Comparison of ENCODE assay signal across 23 cellular contexts in genomic region chr1:160806109-160806665, GRCh38. TPM values are rescaled to one million over a fixed set of nuclear protein-coding genes. Genes with fewer than 3 reads are reported as not detected.
DNase-seq lines count a peak whose midpoint lies in the region; ATAC-seq and FAIRE-seq lines count a peak whose summit lies in the region.
"Had no signal": no experiment of that assay in that cellular context is flagged by ENCODE, and none has a peak within 500 bp of the region (broad histone marks: within the 10 kb centered on the region; RNA-seq: fewer than 3 reads in every experiment).

No MANE protein-coding gene starts in this region.

- H3K36me3 Mint-ChIP-seq in activated CD4-positive, alpha-beta memory T cell treated with anti-CD3 and anti-CD28 coated beads for 36 hours = peaks cover 28% of the 10 kb centered on the region
- H3K36me3 Mint-ChIP-seq in activated CD4-positive, alpha-beta memory T cell treated with anti-CD3 and anti-CD28 coated beads, Interleukin-2, amount 10 ng/mL, durations not matched to agents 7 days and 5 days (ENCODE audit: low read depth) = peaks cover 69% of the 10 kb centered on the region
- H3K36me3 Mint-ChIP-seq in natural killer cell treated with Interleukin-12 subunit alpha and Interleukin-12 subunit beta and Interleukin-15 and Interleukin-18, amount 100 ng/mL, for 72 hours = peaks cover 25% of the 10 kb centered on the region

- POLR2A ChIA-PET in activated CD4-positive, alpha-beta memory T cell treated with anti-CD3 and anti-CD28 coated beads for 36 hours (lab: Charles Lee) = no interaction called here
- POLR2A ChIA-PET in activated CD4-positive, alpha-beta memory T cell treated with anti-CD3 and anti-CD28 coated beads, Interleukin-2, amount 10 ng/mL, durations not matched to agents 7 days and 5 days (lab: Charles Lee) = interaction anchor here (1.6 kb wide), 1 partner anchor 10 kb away, joined by 6 read pairs; the partner anchor contains the start of gene LY9

- peak in 1 of 2 donors; percentile 79 for ATAC-seq in natural killer cell treated with Interleukin-12 subunit alpha and Interleukin-12 subunit beta and Interleukin-15 and Interleukin-18, amount 100 ng/mL, for 72 hours
- ATAC-seq: body of pancreas, HCT116, left lung had no signal

- CTCF ChIA-PET in activated CD4-positive, alpha-beta memory T cell treated with anti-CD3 and anti-CD28 coated beads for 36 hours (lab: Charles Lee) = interaction anchor here (1.0 to 6.2 kb wide), 10 partner anchors 8 to 149 kb away, joined by 3 to 46 read pairs (median 6); partner anchors contain the start of genes CD244, ITLN2 and LY9
- CTCF ChIA-PET in activated CD4-positive, alpha-beta memory T cell treated with anti-CD3 and anti-CD28 coated beads, Interleukin-2, amount 10 ng/mL, durations not matched to agents 7 days and 5 days (lab: Charles Lee) = interaction anchor here (0.7 to 2.7 kb wide), 4 partner anchors 8 to 145 kb away, joined by 3 to 10 read pairs (median 4); no protein-coding TSS in a partner anchor

- peaks cover 19% of the 10 kb centered on the region for H3K9me3 Mint-ChIP-seq in activated CD4-positive, alpha-beta memory T cell treated with anti-CD3 and anti-CD28 coated beads for 36 hours
- H3K9me3 Mint-ChIP-seq in activated CD4-positive, alpha-beta memory T cell treated with anti-CD3 and anti-CD28 coated beads, Interleukin-2, amount 10 ng/mL, durations not matched to agents 7 days and 5 days = peaks cover 20% of the 10 kb centered on the region
- peaks cover 9% of the 10 kb centered on the region for H3K9me3 Mint-ChIP-seq in natural killer cell treated with Interleukin-12 subunit alpha and Interleukin-12 subunit beta and Interleukin-15 and Interleukin-18, amount 100 ng/mL, for 72 hours

- peaks cover 72% of the 10 kb centered on the region for H3K4me1 Mint-ChIP-seq in activated CD4-positive, alpha-beta memory T cell treated with anti-CD3 and anti-CD28 coated beads for 36 hours (ENCODE audit: low read depth)
- H3K4me1 Mint-ChIP-seq in activated CD4-positive, alpha-beta memory T cell treated with anti-CD3 and anti-CD28 coated beads, Interleukin-2, amount 10 ng/mL, durations not matched to agents 7 days and 5 days = peaks cover 27% of the 10 kb centered on the region
- H3K4me1 Mint-ChIP-seq in natural killer cell treated with Interleukin-12 subunit alpha and Interleukin-12 subunit beta and Interleukin-15 and Interleukin-18, amount 100 ng/mL, for 72 hours (ENCODE audit: low read depth in 2 of 2) = peaks cover 37 to 42% of the 10 kb centered on the region in 2 donors

- H3K27ac Mint-ChIP-seq in activated CD4-positive, alpha-beta memory T cell treated with anti-CD3 and anti-CD28 coated beads for 36 hours = peak overlapping the region; percentile 70
- no peak overlapping the region for H3K27ac Mint-ChIP-seq in activated CD4-positive, alpha-beta memory T cell treated with anti-CD3 and anti-CD28 coated beads, Interleukin-2, amount 10 ng/mL, durations not matched to agents 7 days and 5 days
- peak overlapping the region in 1 of 2 donors; percentile 14 for H3K27ac Mint-ChIP-seq in natural killer cell treated with Interleukin-12 subunit alpha and Interleukin-12 subunit beta and Interleukin-15 and Interleukin-18, amount 100 ng/mL, for 72 hours
- H3K27ac Mint-ChIP-seq: dendritic cell treated with granulocyte-macrophage colony-stimulating factor and Interleukin-4, amounts not matched to agents 40 ng/mL and 50 ng/mL, for 4 days had no signal

- FAIRE-seq in GM19239 (lab: Jason Lieb, UNC) (peak; percentile 28), TTC549 (lab: Jason Lieb, UNC) (peak; percentile 51)
- FAIRE-seq: A204.1 had no signal

- H3K4me3 Mint-ChIP-seq in activated CD4-positive, alpha-beta memory T cell treated with anti-CD3 and anti-CD28 coated beads for 36 hours = no peak overlapping the region
- no peak overlapping the region for H3K4me3 Mint-ChIP-seq in activated CD4-positive, alpha-beta memory T cell treated with anti-CD3 and anti-CD28 coated beads, Interleukin-2, amount 10 ng/mL, durations not matched to agents 7 days and 5 days
- peak overlapping the region; percentile 7 for H3K4me3 Mint-ChIP-seq in natural killer cell treated with Interleukin-12 subunit alpha and Interleukin-12 subunit beta and Interleukin-15 and Interleukin-18, amount 100 ng/mL, for 72 hours
- H3K4me3 Mint-ChIP-seq: dendritic cell treated with granulocyte-macrophage colony-stimulating factor and Interleukin-4, amounts not matched to agents 40 ng/mL and 50 ng/mL, for 4 days had no signal

- intact Hi-C loops in activated CD4-positive, alpha-beta memory T cell treated with anti-CD3 and anti-CD28 coated beads for 36 hours (cut with micrococcal nuclease) = loop anchor here (1.0 kb wide), 1 partner anchor 10 kb away; the partner anchor contains the start of gene LY9

- DNase-seq in activated CD4-positive, alpha-beta memory T cell treated with anti-CD3 and anti-CD28 coated beads for 36 hours = no peak
- DNase-seq in activated CD4-positive, alpha-beta memory T cell treated with anti-CD3 and anti-CD28 coated beads, Interleukin-2, amount 10 ng/mL, durations not matched to agents 7 days and 5 days = no peak
- DNase-seq in GM19239 (ENCODE audit: insufficient read length, low spot score) = no peak
- no peak for DNase-seq in natural killer cell treated with Interleukin-12 subunit alpha and Interleukin-12 subunit beta and Interleukin-15 and Interleukin-18, amount 100 ng/mL, for 72 hours (ENCODE audit: low spot score)
- no peak for DNase-seq in NOMO-1 treated with dmso at 0.1 percent for 144 hours (lab: John Stamatoyannopoulos, UW; ENCODE audit: unreplicated experiment)
- no peak for DNase-seq in effector CD8-positive, alpha-beta T cell (lab: John Stamatoyannopoulos, UW)
- no peak for DNase-seq in DMS53 (lab: John Stamatoyannopoulos, UW)
- DNase-seq: activated gamma-delta T cell treated with Interleukin-2 at 50 U/mL for 16 hours; body of pancreas; IMR-90; left lung; NCI-H1048; NCI-H2029 treated with DMSO at 0.1 percent for 48 hours; NCI-H446; occipital lobe; retina; stimulated activated naive CD4-positive, alpha-beta T cell; trophoblast cell had no signal

- no peaks in the 10 kb centered on the region for H3K27me3 Mint-ChIP-seq in activated CD4-positive, alpha-beta memory T cell treated with anti-CD3 and anti-CD28 coated beads for 36 hours
- H3K27me3 Mint-ChIP-seq in activated CD4-positive, alpha-beta memory T cell treated with anti-CD3 and anti-CD28 coated beads, Interleukin-2, amount 10 ng/mL, durations not matched to agents 7 days and 5 days = peaks cover 6% of the 10 kb centered on the region
- no peaks in the 10 kb centered on the region for H3K27me3 Mint-ChIP-seq in natural killer cell treated with Interleukin-12 subunit alpha and Interleukin-12 subunit beta and Interleukin-15 and Interleukin-18, amount 100 ng/mL, for 72 hours
- H3K27me3 Mint-ChIP-seq: dendritic cell treated with granulocyte-macrophage colony-stimulating factor and Interleukin-4, amounts not matched to agents 40 ng/mL and 50 ng/mL, for 4 days had no signal

RNA-seq across cellular contexts. Expression of gene LY9, which starts 10.2 kb away (rescaled TPM):
- total RNA-seq in activated CD4-positive, alpha-beta memory T cell treated with anti-CD3 and anti-CD28 coated beads for 36 hours = 1 to 10 TPM; 4.8 to 4.9 TPM
- total RNA-seq in activated CD4-positive, alpha-beta memory T cell treated with anti-CD3 and anti-CD28 coated beads, Interleukin-2, amount 10 ng/mL, durations not matched to agents 7 days and 5 days = 10 to 100 TPM; 46.4 to 49.9 TPM
- 1 to 10 TPM in 1 of 2 donors, under 1 TPM in 1; 0.92 to 1.2 TPM for total RNA-seq in natural killer cell treated with Interleukin-12 subunit alpha and Interleukin-12 subunit beta and Interleukin-15 and Interleukin-18, amount 100 ng/mL, for 72 hours
- total RNA-seq: epithelial cell of proximal tubule, IMR-90, occipital lobe had no signal

RNA-seq across cellular contexts. Expression of gene CD244, which starts 56.5 kb away (rescaled TPM):
- under 1 TPM in 1 of 2 experiments, not detected in 1; 0.14 TPM for total RNA-seq in activated CD4-positive, alpha-beta memory T cell treated with anti-CD3 and anti-CD28 coated beads for 36 hours
- 1 to 10 TPM; 2.0 to 2.3 TPM for total RNA-seq in activated CD4-positive, alpha-beta memory T cell treated with anti-CD3 and anti-CD28 coated beads, Interleukin-2, amount 10 ng/mL, durations not matched to agents 7 days and 5 days
- total RNA-seq in natural killer cell treated with Interleukin-12 subunit alpha and Interleukin-12 subunit beta and Interleukin-15 and Interleukin-18, amount 100 ng/mL, for 72 hours = 10 to 100 TPM; 36.6 to 64.4 TPM
- total RNA-seq: epithelial cell of proximal tubule, IMR-90, occipital lobe had no signal

Comparison
In these comparisons a context has a peak if more than half of its experiments do, and no peak if none do; other contexts are left out.
1. RNA of gene LY9, which starts 10.2 kb away (total RNA-seq): 46.4 to 49.9 TPM in activated CD4-positive, alpha-beta memory T cell treated with anti-CD3 and anti-CD28 coated beads, Interleukin-2, amount 10 ng/mL, durations not matched to agents 7 days and 5 days; 4.8 to 4.9 TPM in activated CD4-positive, alpha-beta memory T cell treated with anti-CD3 and anti-CD28 coated beads for 36 hours and 0.92 to 1.2 TPM in natural killer cell treated with Interleukin-12 subunit alpha and Interleukin-12 subunit beta and Interleukin-15 and Interleukin-18, amount 100 ng/mL, for 72 hours; every median in the first group is over 4 times any median in the second.
2. RNA of gene CD244, which starts 56.5 kb away (total RNA-seq): 36.6 to 64.4 TPM in natural killer cell treated with Interleukin-12 subunit alpha and Interleukin-12 subunit beta and Interleukin-15 and Interleukin-18, amount 100 ng/mL, for 72 hours; 2.0 to 2.3 TPM in activated CD4-positive, alpha-beta memory T cell treated with anti-CD3 and anti-CD28 coated beads, Interleukin-2, amount 10 ng/mL, durations not matched to agents 7 days and 5 days and 0.14 TPM in activated CD4-positive, alpha-beta memory T cell treated with anti-CD3 and anti-CD28 coated beads for 36 hours; every median in the first group is over 10 times any median in the second.